16 cellular contexts compared by ENCODE assay signal in genomic region chr4:84596826-84597225, GRCh38. TPM values are rescaled to one million over a fixed set of nuclear protein-coding genes. Genes with fewer than 3 reads are reported as not detected.
DNase-seq lines count a peak whose midpoint lies in the region; ATAC-seq and TF ChIP-seq lines count a peak whose summit lies in the region.
"Had no signal": no experiment of that assay in that cellular context is flagged by ENCODE, and none has a peak within 500 bp of the region (broad histone marks: within the 10 kb centered on the region; RNA-seq: fewer than 3 reads in every experiment).

No MANE protein-coding gene starts in this region.

- peaks cover 4% of the 10 kb centered on the region; the same call in 1 of the 2 replicates for H3K4me1 ChIP-seq in BE2C

- peak in 2 of 3 experiments; percentile 13 to 52 for DNase-seq in NCI-H1417 (lab: John Stamatoyannopoulos, UW)
- no peak for DNase-seq in NCI-H1417 treated with DMSO at 0.1 percent for 48 hours (lab: John Stamatoyannopoulos, UW)
- peak; percentile 20 for DNase-seq in HuH-7 (ENCODE audit: low spot score)
- peak; percentile 88 for DNase-seq in RPMI8226
- DNase-seq in kidney tubule cell (ENCODE audit: low spot score), result peak; percentile 72
- no peak for DNase-seq in BE2C
- DNase-seq: 8988T; activated CD8-positive, alpha-beta memory T cell treated with anti-CD3 and anti-CD28 coated beads, Interleukin-2, amount 10 ng/mL, durations not matched to agents 7 days and 5 days; amniotic stem cell; DND-41; effector memory CD8-positive, alpha-beta T cell; IMR-90; NCI-H526; T-helper 2 cell had no signal

- no peaks in the 10 kb centered on the region for H3K36me3 ChIP-seq in BE2C

- H3K27me3 ChIP-seq in BE2C, result no peaks in the 10 kb centered on the region

- ATAC-seq in GM18520 (IDR thresholded peaks at IDR 0.05; ENCODE audit: unreplicated experiment), result no peak
- no peak for ATAC-seq in GM21619 (IDR thresholded peaks at IDR 0.05; ENCODE audit: unreplicated experiment)
- ATAC-seq: activated CD8-positive, alpha-beta memory T cell treated with anti-CD3 and anti-CD28 coated beads, Interleukin-2, amount 10 ng/mL, durations not matched to agents 7 days and 5 days; effector memory CD8-positive, alpha-beta T cell had no signal

- TF ChIP-seq CTCF in BE2C (IDR thresholded peaks at IDR 0.05; ENCODE audit: low read depth, low read length), result no peak

- H3K9me3 ChIP-seq in BE2C, result no peaks in the 10 kb centered on the region

- H3K4me3 ChIP-seq in BE2C (ENCODE audit: low read depth, low read length), result no peak overlapping the region

RNA-seq across cellular contexts. Expression of gene CDS1, which starts 13.9 kb away (rescaled TPM):
- polyA plus RNA-seq in BE2C (2012; ENCODE audit: insufficient read depth, insufficient read length, low read depth), result 0.09 TPM

Comparison
In these comparisons a context has a peak if more than half of its experiments do, and no peak if none do; other contexts are left out.
1. DNase-seq: peak in NCI-H1417 (2 of 3), HuH-7 (single experiment), RPMI8226 (single experiment) and kidney tubule cell (single experiment); none in NCI-H1417 treated with DMSO at 0.1 percent for 48 hours (single experiment) and BE2C (single experiment).